8 cellular contexts compared by ENCODE assay signal in genomic region chr18:2932247-2933181, GRCh38.
DNase-seq lines count a peak whose midpoint lies in the region; ATAC-seq, FAIRE-seq and TF ChIP-seq lines count a peak whose summit lies in the region.

No MANE protein-coding gene starts in this region.

- POLR2A ChIA-PET in HepG2 (lab: Yijun Ruan, JAX), result interaction anchor here (1.5 to 3.0 kb wide), 2 partner anchors 53 to 314 kb away, joined by 5 to 16 read pairs; partner anchors contain the start of gene MYL12A

- DNase-seq in EL (peak; percentile 67), LoVo (ENCODE audit: low spot score) (peak; percentile 68), SJCRH30 (peak; percentile 26 to 76), chondrocyte (ENCODE audit: low spot score) (no peak), HepG2 (ENCODE audit: low spot score) (peak; percentile 62), transverse colon (no peak)

- H3K27me3 Mint-ChIP-seq in chondrocyte (ENCODE audit: low read depth), result no peaks in the 10 kb centered on the region

- no peaks in the 10 kb centered on the region for H3K79me2 ChIP-seq in HepG2 (ENCODE audit: insufficient read depth, low read length)

- H3K27me3 ChIP-seq in SJCRH30 (no peaks in the 10 kb centered on the region), HepG2 (ENCODE audit: control insufficient read depth in 1 of 2, insufficient read depth in 2 of 2, low read length in 2 of 2) (no peaks in the 10 kb centered on the region), transverse colon (no peaks in the 10 kb centered on the region)

- intact Hi-C loops in HepG2 (cut with micrococcal nuclease; ENCODE audit: unreplicated experiment) (loop anchor here (1.0 to 10.0 kb wide), 5 partner anchors 53 to 314 kb away; partner anchors contain the start of gene MYL12A), transverse colon (cut with DNase I; ENCODE audit: low total_unique reads) (loop anchor here (1.0 to 5.0 kb wide), 3 partner anchors 130 to 315 kb away; partner anchors contain the start of gene MYL12A)

- H3K36me3 ChIP-seq in SJCRH30 (peaks cover 6% of the 10 kb centered on the region), HepG2 (replicated peaks in 1 of 2; ENCODE audit: control insufficient read depth in 1 of 2, insufficient read depth in 2 of 2, low read length in 2 of 2) (peaks cover 36 to 94% of the 10 kb centered on the region in 2 experiments), transverse colon (peaks cover 0 to 30% (median 16%) of the 10 kb centered on the region in 4 donors)

- no peaks in the 10 kb centered on the region for H3K9me3 Mint-ChIP-seq in chondrocyte (ENCODE audit: low read depth)

- H3K4me2 ChIP-seq in HepG2 (ENCODE audit: low read depth, low read length), result peak overlapping the region; percentile 2; the same call in 1 of the 2 replicates

- in situ Hi-C loops in HepG2 (cut with HindIII; ENCODE audit: extremely low pct_ligation_motif_present, low pct_unique_long_range_greater_than_20kb), result loop anchor here (5.0 to 10.0 kb wide), 3 partner anchors 132 to 315 kb away; partner anchors contain the start of gene MYL12A
- in situ Hi-C loops in transverse colon (cut with MboI; ENCODE audit: low pct_ligation_motif_present in 1 of 4, low pct_unique_long_range_greater_than_20kb in 1 of 4, low sequenced_read_pairs in 3 of 4), result loop anchor here (10.0 to 25.0 kb wide), 5 partner anchors 52 to 312 kb away; partner anchors contain the start of gene MYL12A (in 4 of the 4)

- peak; percentile 77 for ATAC-seq in HepG2
- ATAC-seq in HG02840 (IDR thresholded peaks at IDR 0.05; ENCODE audit: low FRiP score, unreplicated experiment), result no peak

- peaks cover 36% of the 10 kb centered on the region for H3K4me1 Mint-ChIP-seq in chondrocyte (ENCODE audit: low read depth)

- no peak overlapping the region for H3K27ac ChIP-seq in SJCRH30
- peak overlapping the region; percentile 24 for H3K27ac ChIP-seq in HepG2 (ENCODE audit: extremely low read length, insufficient read depth, low read length)
- H3K27ac ChIP-seq in transverse colon, result no peak overlapping the region

- H3K4me3 ChIP-seq in SJCRH30 (no peak overlapping the region), HepG2 (replicated peaks in 1 of 3; ENCODE audit: insufficient read depth in 1 of 3, low read depth in 2 of 3, low read length in 3 of 3) (no peak overlapping the region), transverse colon (no peak overlapping the region)

- H2AFZ ChIP-seq in HepG2 (ENCODE audit: low read length), result no peak overlapping the region

- H3K4me1 ChIP-seq in SJCRH30, result no peaks in the 10 kb centered on the region
- peaks cover 17% of the 10 kb centered on the region for H3K4me1 ChIP-seq in HepG2 (ENCODE audit: insufficient read depth, low read length)
- H3K4me1 ChIP-seq in transverse colon, result peaks cover 0 to 8% (median 0%) of the 10 kb centered on the region in 4 donors

- peak overlapping the region; percentile 4 for H3K4me3 Mint-ChIP-seq in chondrocyte (ENCODE audit: unreplicated experiment)

- peak in 1 of 2 experiments; percentile 14; a peak in 1 of 4 replicates for TF ChIP-seq POLR2A in HepG2 (IDR thresholded peaks at IDR 0.05; ENCODE audit: insufficient read depth in 1 of 2, low read depth in 2 of 2, low read length in 2 of 2)
- TF ChIP-seq POLR2A in transverse colon (IDR thresholded peaks at IDR 0.05), result no peak

- CTCF ChIA-PET in HepG2 (lab: Yijun Ruan, JAX; ENCODE audit: low intra/inter-chr PET ratio, low total read pairs), result interaction anchor here (1.2 to 2.7 kb wide), 6 partner anchors 15 to 313 kb away, joined by 4 to 15 read pairs (median 7); no protein-coding TSS in a partner anchor

- H3K36me3 Mint-ChIP-seq in chondrocyte (ENCODE audit: low read depth), result peaks cover 6% of the 10 kb centered on the region

- peak overlapping the region; percentile 77 for H3K27ac Mint-ChIP-seq in chondrocyte (ENCODE audit: unreplicated experiment)

- TF ChIP-seq RAD21 in HepG2 (CRISPR knock-in tag; IDR thresholded peaks at IDR 0.05), result peak; percentile 45; the same call in 1 of the 2 replicates

- FAIRE-seq in A204.1 (lab: Jason Lieb, UNC) (peak; percentile 96), HepG2 (lab: Jason Lieb, UNC) (peak; percentile 65)

- H3K9ac ChIP-seq in HepG2 (ENCODE audit: insufficient read depth, low read depth, low read length), result no peak overlapping the region

- TF ChIP-seq CTCF in chondrocyte (IDR thresholded peaks at IDR 0.05) (peak; percentile 98), HepG2 (CRISPR knock-in tag; IDR thresholded peaks at IDR 0.05) (peak; percentile 69), transverse colon (IDR thresholded peaks at IDR 0.05) (peak; percentile 69 to 89 (median 78))

- WGBS in HepG2 (ENCODE audit: low lambda C conversion rate), result 28% methylated on average over 10 of the region's 10 CpGs
- 46 to 63% methylated on average over 3 to 10 of the region's 10 CpGs for WGBS in transverse colon (ENCODE audit: low coverage in 1 of 2), 2 donors

- no TSS peak for BruUV-seq in HepG2 (replicated peaks; lab: Mats Ljungman, UMichigan)

- H4K20me1 ChIP-seq in HepG2 (ENCODE audit: insufficient read depth, low read length), result no peaks in the 10 kb centered on the region

- TF ChIP-seq EP300 in HepG2 (IDR thresholded peaks at IDR 0.05; ENCODE audit: low read depth in 2 of 2, low read length in 2 of 2), result no peak
- no peak for TF ChIP-seq EP300 in HepG2 (CRISPR knock-in tag; IDR thresholded peaks at IDR 0.05; ENCODE audit: borderline replicate concordance)
- TF ChIP-seq EP300 in transverse colon (IDR thresholded peaks at IDR 0.05; ENCODE audit: low read depth), result no peak

- no peaks in the 10 kb centered on the region for H3K9me3 ChIP-seq in SJCRH30 (replicated peaks)
- no peaks in the 10 kb centered on the region for H3K9me3 ChIP-seq in HepG2 (ENCODE audit: low read length)
- no peaks in the 10 kb centered on the region for H3K9me3 ChIP-seq in transverse colon

TF ChIP-seq in HepG2, 621 proteins besides CTCF, POLR2A, EP300 and RAD21 (continues in another document):
- TF ChIP-seq SMAD3 (CRISPR knock-in tag; IDR thresholded peaks at IDR 0.05) (no peak), ZNF253 (CRISPR knock-in tag; IDR thresholded peaks at IDR 0.05; ENCODE audit: borderline replicate concordance) (peak; percentile 25; the same call in 1 of the 2 replicates), PATZ1 (CRISPR knock-in tag; IDR thresholded peaks at IDR 0.05) (peak; percentile 72), MAZ (IDR thresholded peaks at IDR 0.05; ENCODE audit: borderline replicate concordance, low read depth, low read length) (no peak), MAZ (CRISPR knock-in tag; IDR thresholded peaks at IDR 0.05; ENCODE audit: low read depth) (0 out of 2 replicates have a peak, but pooled peaks have one; percentile 40), FOXA1 (IDR thresholded peaks at IDR 0.05) (no peak), FOXA1 (CRISPR knock-in tag; IDR thresholded peaks at IDR 0.05) (no peak), PTBP1 (IDR thresholded peaks at IDR 0.05; ENCODE audit: low read depth, low read length, poor library complexity, severe bottlenecking) (no peak), ZNF350 (CRISPR knock-in tag; IDR thresholded peaks at IDR 0.05; ENCODE audit: borderline replicate concordance, low read depth) (no peak; the same call in 1 of the 2 replicates), SOX6 (IDR thresholded peaks at IDR 0.05) (no peak), SOX6 (CRISPR knock-in tag; IDR thresholded peaks at IDR 0.05) (peak; percentile 40), FLYWCH1 (CRISPR knock-in tag; IDR thresholded peaks at IDR 0.05) (0 out of 2 replicates have a peak, but pooled peaks have one; percentile 52), RAD51 (IDR thresholded peaks at IDR 0.05; ENCODE audit: borderline replicate concordance) (no peak), AHR (CRISPR knock-in tag; IDR thresholded peaks at IDR 0.05) (no peak)
- TF ChIP-seq, protein P1, sequence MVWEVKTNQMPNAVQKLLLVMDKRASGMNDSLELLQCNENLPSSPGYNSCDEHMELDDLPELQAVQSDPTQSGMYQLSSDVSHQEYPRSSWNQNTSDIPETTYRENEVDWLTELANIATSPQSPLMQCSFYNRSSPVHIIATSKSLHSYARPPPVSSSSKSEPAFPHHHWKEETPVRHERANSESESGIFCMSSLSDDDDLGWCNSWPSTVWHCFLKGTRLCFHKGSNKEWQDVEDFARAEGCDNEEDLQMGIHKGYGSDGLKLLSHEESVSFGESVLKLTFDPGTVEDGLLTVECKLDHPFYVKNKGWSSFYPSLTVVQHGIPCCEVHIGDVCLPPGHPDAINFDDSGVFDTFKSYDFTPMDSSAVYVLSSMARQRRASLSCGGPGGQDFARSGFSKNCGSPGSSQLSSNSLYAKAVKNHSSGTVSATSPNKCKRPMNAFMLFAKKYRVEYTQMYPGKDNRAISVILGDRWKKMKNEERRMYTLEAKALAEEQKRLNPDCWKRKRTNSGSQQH (CRISPR knock-in tag; IDR thresholded peaks at IDR 0.05; ENCODE audit: low read depth), result no peak
- TF ChIP-seq, protein P2, sequence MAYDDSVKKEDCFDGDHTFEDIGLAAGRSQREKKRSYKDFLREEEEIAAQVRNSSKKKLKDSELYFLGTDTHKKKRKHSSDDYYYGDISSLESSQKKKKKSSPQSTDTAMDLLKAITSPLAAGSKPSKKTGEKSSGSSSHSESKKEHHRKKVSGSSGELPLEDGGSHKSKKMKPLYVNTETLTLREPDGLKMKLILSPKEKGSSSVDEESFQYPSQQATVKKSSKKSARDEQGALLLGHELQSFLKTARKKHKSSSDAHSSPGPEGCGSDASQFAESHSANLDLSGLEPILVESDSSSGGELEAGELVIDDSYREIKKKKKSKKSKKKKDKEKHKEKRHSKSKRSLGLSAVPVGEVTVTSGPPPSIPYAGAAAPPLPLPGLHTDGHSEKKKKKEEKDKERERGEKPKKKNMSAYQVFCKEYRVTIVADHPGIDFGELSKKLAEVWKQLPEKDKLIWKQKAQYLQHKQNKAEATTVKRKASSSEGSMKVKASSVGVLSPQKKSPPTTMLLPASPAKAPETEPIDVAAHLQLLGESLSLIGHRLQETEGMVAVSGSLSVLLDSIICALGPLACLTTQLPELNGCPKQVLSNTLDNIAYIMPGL (CRISPR knock-in tag; IDR thresholded peaks at IDR 0.05; ENCODE audit: borderline replicate concordance in 1 of 2, low read depth in 1 of 2), result peak in 1 of 2 experiments; percentile 14; a peak in 1 of 4 replicates

Comparison
In these comparisons a context has a peak if more than half of its experiments do, and no peak if none do; other contexts are left out.
1. DNase-seq: peak in EL (single experiment), LoVo (single experiment), SJCRH30 (2 of 2) and HepG2 (single experiment); none in chondrocyte (single experiment) and transverse colon (single experiment).
2. Peak in every context shown above with its lines, with median percentiles within 50 percentile points of each other: CTCF ChIP-seq.